Comparison of ENCODE assay signal across 14 cellular contexts in genomic region chr15:81288616-81289015, GRCh38.
"Had no signal": no experiment of that assay in that cellular context is flagged by ENCODE, and none has a peak within 500 bp of the region (broad histone marks: within the 10 kb centered on the region; RNA-seq: fewer than 3 reads in every experiment).

No MANE protein-coding gene starts in this region.

- H3K4me1 ChIP-seq: ascending aorta, breast epithelium, neural progenitor cell had no signal

- H3K9me3 Mint-ChIP-seq: endodermal cell, neural progenitor cell had no signal

- FAIRE-seq: frontal cortex had no signal

- H3K36me3 ChIP-seq: ascending aorta, breast epithelium, neural progenitor cell, ovary, right lobe of liver, thyroid gland had no signal

- H3K27ac Mint-ChIP-seq: endodermal cell, neural progenitor cell had no signal

- H3K4me1 Mint-ChIP-seq: endodermal cell, neural progenitor cell had no signal

- H3K27ac ChIP-seq: ascending aorta, breast epithelium, neural progenitor cell, ovary, right lobe of liver, thyroid gland had no signal

- H3K36me3 Mint-ChIP-seq: neural progenitor cell had no signal

- H3K4me3 ChIP-seq: ascending aorta, breast epithelium, neural progenitor cell, ovary, right lobe of liver, thyroid gland had no signal

- DNase-seq: activated CD4-positive, alpha-beta T cell treated with anti-CD3 and anti-CD28 coated beads, Interleukin-2, amount 50 U/mL, for 48 hours; activated CD4-positive, CD25-positive, alpha-beta regulatory T cell treated with anti-CD3 and anti-CD28 coated beads, Interleukin-2, amount 50 U/mL, for 72 hours; activated T-cell treated with anti-CD3 and anti-CD28 coated beads, Interleukin-2, amount 50 U/mL, for 48 hours; endodermal cell; head of caudate nucleus; ovary; right lobe of liver; stimulated activated CD4-positive, alpha-beta T cell treated with anti-CD3 and anti-CD28 coated beads, Interleukin-1b, Interleukin-23, amount 100 ng/mL, for 48 hours; T-helper 9 cell; thyroid gland had no signal

- H3K4me3 Mint-ChIP-seq: endodermal cell, neural progenitor cell had no signal

- ATAC-seq: right lobe of liver had no signal

- H3K27me3 ChIP-seq: ascending aorta, breast epithelium, neural progenitor cell, ovary, right lobe of liver, thyroid gland had no signal

- H3K9me3 ChIP-seq: ascending aorta, breast epithelium, ovary, right lobe of liver, thyroid gland had no signal
